ENCODE assay signal across 2 cellular contexts in genomic region chr19:39847525-39847924, GRCh38.
TF ChIP-seq lines count a peak whose summit lies in the region.

No MANE protein-coding gene starts in this region.

TF ChIP-seq in GM23338, 12 proteins besides CTCF, POLR2A, EP300 and RAD21:
- TF ChIP-seq ZNF462 (CRISPR knock-in tag; IDR thresholded peaks at IDR 0.05) (no peak), CREB1 (CRISPR knock-in tag; IDR thresholded peaks at IDR 0.05; ENCODE audit: low read depth) (no peak), EZH2phosphoT487 (IDR thresholded peaks at IDR 0.05; ENCODE audit: unreplicated experiment) (no peak), ZNF114 (CRISPR knock-in tag; IDR thresholded peaks at IDR 0.05) (no peak), JUNB (IDR thresholded peaks at IDR 0.05; ENCODE audit: unreplicated experiment) (no peak), EZH2 (IDR thresholded peaks at IDR 0.05; ENCODE audit: low read depth, unreplicated experiment) (no peak), ZNF331 (CRISPR knock-in tag; IDR thresholded peaks at IDR 0.05; ENCODE audit: low read depth) (no peak), NANOG (IDR thresholded peaks at IDR 0.05; ENCODE audit: borderline replicate concordance) (no peak), STAT1 (IDR thresholded peaks at IDR 0.05; ENCODE audit: unreplicated experiment) (no peak)

TF ChIP-seq in WTC11, 78 proteins besides CTCF, POLR2A, EP300 and RAD21 (continued from another document):
- no peak for TF ChIP-seq OVOL2 (CRISPR knock-in tag; IDR thresholded peaks at IDR 0.05; ENCODE audit: borderline replicate concordance)
- no peak for TF ChIP-seq IRF2 (CRISPR knock-in tag; IDR thresholded peaks at IDR 0.05; ENCODE audit: borderline replicate concordance, low read depth)
- TF ChIP-seq, protein P1, sequence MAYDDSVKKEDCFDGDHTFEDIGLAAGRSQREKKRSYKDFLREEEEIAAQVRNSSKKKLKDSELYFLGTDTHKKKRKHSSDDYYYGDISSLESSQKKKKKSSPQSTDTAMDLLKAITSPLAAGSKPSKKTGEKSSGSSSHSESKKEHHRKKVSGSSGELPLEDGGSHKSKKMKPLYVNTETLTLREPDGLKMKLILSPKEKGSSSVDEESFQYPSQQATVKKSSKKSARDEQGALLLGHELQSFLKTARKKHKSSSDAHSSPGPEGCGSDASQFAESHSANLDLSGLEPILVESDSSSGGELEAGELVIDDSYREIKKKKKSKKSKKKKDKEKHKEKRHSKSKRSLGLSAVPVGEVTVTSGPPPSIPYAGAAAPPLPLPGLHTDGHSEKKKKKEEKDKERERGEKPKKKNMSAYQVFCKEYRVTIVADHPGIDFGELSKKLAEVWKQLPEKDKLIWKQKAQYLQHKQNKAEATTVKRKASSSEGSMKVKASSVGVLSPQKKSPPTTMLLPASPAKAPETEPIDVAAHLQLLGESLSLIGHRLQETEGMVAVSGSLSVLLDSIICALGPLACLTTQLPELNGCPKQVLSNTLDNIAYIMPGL (CRISPR knock-in tag; IDR thresholded peaks at IDR 0.05), result no peak
- TF ChIP-seq NFYB (CRISPR knock-in tag; conservative IDR thresholded peaks at IDR 0.05; ENCODE audit: low read depth), result no peak
- TF ChIP-seq, protein P2, sequence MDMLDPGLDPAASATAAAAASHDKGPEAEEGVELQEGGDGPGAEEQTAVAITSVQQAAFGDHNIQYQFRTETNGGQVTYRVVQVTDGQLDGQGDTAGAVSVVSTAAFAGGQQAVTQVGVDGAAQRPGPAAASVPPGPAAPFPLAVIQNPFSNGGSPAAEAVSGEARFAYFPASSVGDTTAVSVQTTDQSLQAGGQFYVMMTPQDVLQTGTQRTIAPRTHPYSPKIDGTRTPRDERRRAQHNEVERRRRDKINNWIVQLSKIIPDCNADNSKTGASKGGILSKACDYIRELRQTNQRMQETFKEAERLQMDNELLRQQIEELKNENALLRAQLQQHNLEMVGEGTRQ (CRISPR knock-in tag; IDR thresholded peaks at IDR 0.05), result no peak
- no peak for TF ChIP-seq NFE2L1 (CRISPR knock-in tag; IDR thresholded peaks at IDR 0.05)
- TF ChIP-seq ETV6 (CRISPR knock-in tag; IDR thresholded peaks at IDR 0.05), result no peak
- TF ChIP-seq, protein P3, sequence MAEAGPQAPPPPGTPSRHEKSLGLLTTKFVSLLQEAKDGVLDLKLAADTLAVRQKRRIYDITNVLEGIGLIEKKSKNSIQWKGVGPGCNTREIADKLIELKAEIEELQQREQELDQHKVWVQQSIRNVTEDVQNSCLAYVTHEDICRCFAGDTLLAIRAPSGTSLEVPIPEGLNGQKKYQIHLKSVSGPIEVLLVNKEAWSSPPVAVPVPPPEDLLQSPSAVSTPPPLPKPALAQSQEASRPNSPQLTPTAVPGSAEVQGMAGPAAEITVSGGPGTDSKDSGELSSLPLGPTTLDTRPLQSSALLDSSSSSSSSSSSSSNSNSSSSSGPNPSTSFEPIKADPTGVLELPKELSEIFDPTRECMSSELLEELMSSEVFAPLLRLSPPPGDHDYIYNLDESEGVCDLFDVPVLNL (CRISPR knock-in tag; IDR thresholded peaks at IDR 0.05; ENCODE audit: borderline replicate concordance, low read depth), result no peak
- no peak for TF ChIP-seq NR1H2 (CRISPR knock-in tag; IDR thresholded peaks at IDR 0.05)
- no peak for TF ChIP-seq ESRRA (CRISPR knock-in tag; IDR thresholded peaks at IDR 0.05; ENCODE audit: borderline replicate concordance)
